Comparison of ENCODE assay signal across 31 cellular contexts in the genomic region with DNA sequence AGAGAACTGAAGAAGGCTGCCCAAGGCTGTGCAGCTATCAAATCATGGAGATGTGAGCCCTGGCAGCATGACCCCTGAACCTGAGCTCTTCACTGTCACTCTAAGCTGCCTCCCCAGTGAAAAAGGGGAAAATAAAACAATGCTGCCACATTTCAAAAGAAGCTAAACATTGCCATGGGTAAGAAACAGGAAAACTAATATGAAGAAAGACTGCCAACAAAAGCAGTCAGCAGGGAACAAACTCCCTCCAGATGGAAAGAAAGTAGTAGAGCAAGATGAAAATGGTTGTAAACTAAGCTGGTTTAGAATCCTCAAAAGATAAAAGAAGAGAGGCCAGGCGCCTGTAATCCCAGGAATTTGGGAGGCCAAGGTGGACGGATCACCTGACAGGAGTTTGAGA. TPM values are rescaled to one million over a fixed set of nuclear protein-coding genes. Genes with fewer than 3 reads are reported as not detected.
A peak's percentile ranks its signal among the peaks of the same experiment; 100 is the strongest.
DNase-seq lines count a peak whose midpoint lies in the region; TF ChIP-seq lines count a peak whose summit lies in the region.
"Had no signal": no experiment of that assay in that cellular context is flagged by ENCODE, and none has a peak within 500 bp of the region (broad histone marks: within the 10 kb centered on the region; RNA-seq: fewer than 3 reads in every experiment).

No MANE protein-coding gene starts in this region.

- no peak overlapping the region for H2BK120ac ChIP-seq in mesenchymal stem cell (ENCODE audit: low read depth, low read length)

- H3K4me3 Mint-ChIP-seq in activated naive CD4-positive, alpha-beta T cell treated with anti-CD3 and anti-CD28 coated beads, Interleukin-2, amount 50 U/mL, for 24 hours: no peak overlapping the region
- H3K4me3 Mint-ChIP-seq in activated naive CD4-positive, alpha-beta T cell treated with anti-CD3 and anti-CD28 coated beads, Interleukin-2, amount 10 ng/mL, durations not matched to agents 7 days and 5 days: no peak overlapping the region
- no peak overlapping the region for H3K4me3 Mint-ChIP-seq in endothelial cell (ENCODE audit: unreplicated experiment)
- H3K4me3 Mint-ChIP-seq: activated naive CD4-positive, alpha-beta T cell treated with anti-CD3 and anti-CD28 coated beads for 36 hours; activated T-helper 1 cell treated with anti-CD3 and anti-CD28 coated beads, Interleukin-12 subunit alpha, Interleukin-12 subunit beta, Interleukin-2, Interleukin-4 antibody, amounts not matched to agents 30 ng/mL and 10 ng/mL and 1 ng/mL, durations not matched to agents 14 hours and 24 hours and 36 hours; T-helper 17 cell had no signal

- H3K27me3 Mint-ChIP-seq in activated naive CD4-positive, alpha-beta T cell treated with anti-CD3 and anti-CD28 coated beads, Interleukin-2, amount 50 U/mL, for 24 hours: no peaks in the 10 kb centered on the region
- peaks cover 38% of the 10 kb centered on the region for H3K27me3 Mint-ChIP-seq in activated naive CD4-positive, alpha-beta T cell treated with anti-CD3 and anti-CD28 coated beads, Interleukin-2, amount 10 ng/mL, durations not matched to agents 7 days and 5 days
- no peaks in the 10 kb centered on the region for H3K27me3 Mint-ChIP-seq in endothelial cell (ENCODE audit: unreplicated experiment)
- H3K27me3 Mint-ChIP-seq: CD4-positive, CD25-positive, alpha-beta regulatory T cell; T-helper 17 cell had no signal

- no peak overlapping the region for H2BK5ac ChIP-seq in mesenchymal stem cell (ENCODE audit: low read depth, low read length, poor library complexity, severe bottlenecking)

- no peak overlapping the region for H3K4me2 ChIP-seq in mesenchymal stem cell (ENCODE audit: low read length, poor library complexity, severe bottlenecking)

- H2AK5ac ChIP-seq in mesenchymal stem cell (ENCODE audit: low read length, severe bottlenecking): peak overlapping the region; percentile 15

- WGBS in mesenchymal stem cell: 100% methylated on average over 2 of the region's 2 CpGs

- H3K27ac ChIP-seq in ascending aorta (peak overlapping the region; percentile 51 to 55), mesenchymal stem cell (ENCODE audit: low read length, poor library complexity, severe bottlenecking) (no peak overlapping the region), tibial artery (peak overlapping the region; percentile 53 to 56)
- H3K27ac ChIP-seq: HL-60, PC-9, suprapubic skin had no signal

- H3K14ac ChIP-seq in mesenchymal stem cell (ENCODE audit: low read length in 2 of 2): no peak overlapping the region

- no peak overlapping the region for H3K4me3 ChIP-seq in ascending aorta
- H3K4me3 ChIP-seq in mesenchymal stem cell (ENCODE audit: insufficient read depth in 1 of 2, low read depth in 1 of 2, low read length in 2 of 2): peak overlapping the region in 1 of 2 experiments; percentile 9
- no peak overlapping the region for H3K4me3 ChIP-seq in tibial artery
- H3K4me3 ChIP-seq: PC-9, suprapubic skin had no signal

- H3K23ac ChIP-seq in mesenchymal stem cell (ENCODE audit: low read length in 2 of 2): no peak overlapping the region

- H3K36me3 Mint-ChIP-seq in activated naive CD4-positive, alpha-beta T cell treated with anti-CD3 and anti-CD28 coated beads, Interleukin-2, amount 50 U/mL, for 24 hours: no peaks in the 10 kb centered on the region
- no peaks in the 10 kb centered on the region for H3K36me3 Mint-ChIP-seq in activated naive CD4-positive, alpha-beta T cell treated with anti-CD3 and anti-CD28 coated beads, Interleukin-2, amount 10 ng/mL, durations not matched to agents 7 days and 5 days
- H3K36me3 Mint-ChIP-seq in endothelial cell (ENCODE audit: low read depth, unreplicated experiment): no peaks in the 10 kb centered on the region
- H3K36me3 Mint-ChIP-seq: CD4-positive, CD25-positive, alpha-beta regulatory T cell had no signal

- H2BK15ac ChIP-seq in mesenchymal stem cell (ENCODE audit: low read depth, poor library complexity, severe bottlenecking): no peak overlapping the region

- H3K18ac ChIP-seq in mesenchymal stem cell (ENCODE audit: low read depth in 1 of 2, low read length in 2 of 2): peak overlapping the region in 1 of 2 experiments; percentile 44

- intact Hi-C loops in ascending aorta (cut with DNase I) (loop anchor here (2.0 kb wide), 1 partner anchor 98 kb away; no protein-coding TSS in a partner anchor), tibial artery (cut with DNase I; ENCODE audit: low total_unique reads) (no loop called here)

- no peaks in the 10 kb centered on the region for H3K9me3 Mint-ChIP-seq in activated naive CD4-positive, alpha-beta T cell treated with anti-CD3 and anti-CD28 coated beads, Interleukin-2, amount 50 U/mL, for 24 hours
- no peaks in the 10 kb centered on the region for H3K9me3 Mint-ChIP-seq in activated naive CD4-positive, alpha-beta T cell treated with anti-CD3 and anti-CD28 coated beads, Interleukin-2, amount 10 ng/mL, durations not matched to agents 7 days and 5 days
- no peaks in the 10 kb centered on the region for H3K9me3 Mint-ChIP-seq in endothelial cell (ENCODE audit: unreplicated experiment)
- H3K9me3 Mint-ChIP-seq: activated naive CD4-positive, alpha-beta T cell treated with anti-CD3 and anti-CD28 coated beads for 36 hours; activated T-helper 1 cell treated with anti-CD3 and anti-CD28 coated beads, Interleukin-12 subunit alpha, Interleukin-12 subunit beta, Interleukin-2, Interleukin-4 antibody, amounts not matched to agents 30 ng/mL and 10 ng/mL and 1 ng/mL, durations not matched to agents 14 hours and 24 hours and 36 hours; CD4-positive, CD25-positive, alpha-beta regulatory T cell had no signal

- H3K79me1 ChIP-seq in mesenchymal stem cell (replicated peaks; ENCODE audit: low read length, poor library complexity, severe bottlenecking): no peaks in the 10 kb centered on the region

- CTCF ChIA-PET in activated naive CD4-positive, alpha-beta T cell treated with anti-CD3 and anti-CD28 coated beads, Interleukin-2, amount 10 ng/mL, durations not matched to agents 7 days and 5 days (lab: Charles Lee): interaction anchor here (1.0 to 1.4 kb wide), 2 partner anchors 9 to 98 kb away, joined by 4 read pairs; no protein-coding TSS in a partner anchor

- no peak overlapping the region for H3K9ac ChIP-seq in mesenchymal stem cell (ENCODE audit: low read length)

- DNase-seq in activated naive CD4-positive, alpha-beta T cell treated with anti-CD3 and anti-CD28 coated beads, Interleukin-2, amount 10 ng/mL, durations not matched to agents 7 days and 5 days: no peak
- DNase-seq in ascending aorta (ENCODE audit: low spot score in 2 of 2) (no peak), mesenchymal stem cell (no peak), tibial artery (no peak), endothelial cell (ENCODE audit: low spot score) (no peak), globus pallidus (ENCODE audit: low spot score) (no peak), superior temporal gyrus (ENCODE audit: extremely low spot score) (no peak)
- DNase-seq: 8988T; activated CD4-positive, alpha-beta T cell treated with anti-CD3 and anti-CD28 coated beads, Interleukin-2, amount 50 U/mL, for 48 hours; activated naive CD4-positive, alpha-beta T cell treated with anti-CD3 and anti-CD28 coated beads for 36 hours; AML-193; amniotic stem cell; CD4-positive, CD25-positive, alpha-beta regulatory T cell; DMS79 treated with DMSO at 0.1 percent for 48 hours; GF-D8; glutamatergic neuron; GOT3; Karpas-422; left ventricle myocardium superior; NCI-H1417 treated with DMSO at 0.1 percent for 48 hours; NCI-H2081; NCI-H226; NCI-H69; Right ventricle myocardium superior; stimulated activated naive CD4-positive, alpha-beta T cell; T-helper 17 cell had no signal

- peaks cover 5% of the 10 kb centered on the region for H3K4me1 Mint-ChIP-seq in activated naive CD4-positive, alpha-beta T cell treated with anti-CD3 and anti-CD28 coated beads, Interleukin-2, amount 50 U/mL, for 24 hours
- H3K4me1 Mint-ChIP-seq in activated naive CD4-positive, alpha-beta T cell treated with anti-CD3 and anti-CD28 coated beads, Interleukin-2, amount 10 ng/mL, durations not matched to agents 7 days and 5 days: peaks cover 4% of the 10 kb centered on the region
- H3K4me1 Mint-ChIP-seq in endothelial cell (ENCODE audit: unreplicated experiment): peaks cover 35% of the 10 kb centered on the region

- peak overlapping the region; percentile 31 for H3K27ac Mint-ChIP-seq in activated naive CD4-positive, alpha-beta T cell treated with anti-CD3 and anti-CD28 coated beads, Interleukin-2, amount 50 U/mL, for 24 hours
- H3K27ac Mint-ChIP-seq in activated naive CD4-positive, alpha-beta T cell treated with anti-CD3 and anti-CD28 coated beads, Interleukin-2, amount 10 ng/mL, durations not matched to agents 7 days and 5 days: no peak overlapping the region
- H3K27ac Mint-ChIP-seq in endothelial cell (ENCODE audit: unreplicated experiment): no peak overlapping the region
- H3K27ac Mint-ChIP-seq: activated naive CD4-positive, alpha-beta T cell treated with anti-CD3 and anti-CD28 coated beads for 36 hours; activated T-helper 1 cell treated with anti-CD3 and anti-CD28 coated beads, Interleukin-12 subunit alpha, Interleukin-12 subunit beta, Interleukin-2, Interleukin-4 antibody, amounts not matched to agents 30 ng/mL and 10 ng/mL and 1 ng/mL, durations not matched to agents 14 hours and 24 hours and 36 hours; T-helper 17 cell had no signal

- no peak overlapping the region for H2AFZ ChIP-seq in mesenchymal stem cell (ENCODE audit: low read depth, low read length)
- H2AFZ ChIP-seq: PC-9 had no signal

- H3K36me3 ChIP-seq in ascending aorta (no peaks in the 10 kb centered on the region), mesenchymal stem cell (ENCODE audit: control insufficient read depth in 1 of 2, insufficient read depth in 2 of 2, low read depth in 1 of 2, low read length in 2 of 2) (no peaks in the 10 kb centered on the region), tibial artery (no peaks in the 10 kb centered on the region)
- H3K36me3 ChIP-seq: suprapubic skin had no signal

- H3K9me3 ChIP-seq in ascending aorta: no peaks in the 10 kb centered on the region
- H3K9me3 ChIP-seq in mesenchymal stem cell (ENCODE audit: control insufficient read depth, low read length): no peaks in the 10 kb centered on the region
- no peaks in the 10 kb centered on the region for H3K9me3 ChIP-seq in tibial artery
- H3K9me3 ChIP-seq: suprapubic skin had no signal

- peaks cover 11 to 40% of the 10 kb centered on the region in 2 donors for H3K4me1 ChIP-seq in ascending aorta
- peaks cover 23% of the 10 kb centered on the region for H3K4me1 ChIP-seq in mesenchymal stem cell (ENCODE audit: control insufficient read depth, insufficient read depth, low read depth, low read length)
- H3K4me1 ChIP-seq in tibial artery: peaks cover 0 to 63% (median 43%) of the 10 kb centered on the region in 4 donors

- TF ChIP-seq CTCF in ascending aorta (IDR thresholded peaks at IDR 0.05) (no peak), tibial artery (IDR thresholded peaks at IDR 0.05) (no peak), endothelial cell (IDR thresholded peaks at IDR 0.05; ENCODE audit: unreplicated experiment) (no peak)

- H3K27me3 ChIP-seq in ascending aorta (no peaks in the 10 kb centered on the region), mesenchymal stem cell (ENCODE audit: control insufficient read depth in 1 of 2, insufficient read depth in 1 of 2, low read length in 2 of 2) (no peaks in the 10 kb centered on the region), tibial artery (no peaks in the 10 kb centered on the region)
- H3K27me3 ChIP-seq: suprapubic skin had no signal

- no peak overlapping the region for H4K8ac ChIP-seq in mesenchymal stem cell (ENCODE audit: low read length)

- H4K91ac ChIP-seq in mesenchymal stem cell (ENCODE audit: low read length): no peak overlapping the region

- H2BK12ac ChIP-seq in mesenchymal stem cell (ENCODE audit: low read length in 2 of 2): peak overlapping the region; percentile 51 to 73

- H3K4ac ChIP-seq in mesenchymal stem cell (ENCODE audit: low read depth in 1 of 2, low read length in 2 of 2): peak overlapping the region in 1 of 2 experiments; percentile 53

RNA-seq across cellular contexts. Expression of a gene that starts 36.2 kb away (rescaled TPM):
- total RNA-seq in ascending aorta (140 TPM), endothelial cell (ENCODE audit: unreplicated experiment) (2.1 TPM)
- polyA plus RNA-seq in mesenchymal stem cell (2013, experiment 1 of 2): 111 TPM
- polyA plus RNA-seq in mesenchymal stem cell (2013, experiment 2 of 2): 109 TPM

Comparison
In these comparisons a context has a peak if more than half of its experiments do, and no peak if none do; other contexts are left out.
1. RNA of a gene that starts 36.2 kb away (total RNA-seq): 140 TPM in ascending aorta (single experiment); 2.1 TPM in endothelial cell (single experiment); every median in the first group is over 10 times any median in the second.